In genomic region chr1:17603091-17603841, GRCh38 we compare ENCODE assay signal across 1 cellular context.
TF ChIP-seq lines count a peak whose summit lies in the region.

No MANE protein-coding gene starts in this region.

TF ChIP-seq in GM23338, 12 proteins besides CTCF, POLR2A, EP300 and RAD21 (continued from another document):
- TF ChIP-seq EZH2phosphoT487 (IDR thresholded peaks at IDR 0.05; ENCODE audit: unreplicated experiment) (no peak), NANOG (IDR thresholded peaks at IDR 0.05; ENCODE audit: borderline replicate concordance) (no peak), ZNF114 (CRISPR knock-in tag; IDR thresholded peaks at IDR 0.05) (no peak)
